Comparison of ENCODE assay signal across 8 cellular contexts in genomic region chrX:19886375-19886774, GRCh38. TPM values are rescaled to one million over a fixed set of nuclear protein-coding genes. Genes with fewer than 3 reads are reported as not detected.
DNase-seq lines count a peak whose midpoint lies in the region; ATAC-seq and TF ChIP-seq lines count a peak whose summit lies in the region.

No MANE protein-coding gene starts in this region.

- intact Hi-C loops in posterior cingulate gyrus (cut with DNase I) = loop anchor here (5.0 kb wide), 1 partner anchor 344 kb away; no protein-coding TSS in a partner anchor

- in situ Hi-C loops in astrocyte of the spinal cord (cut with HindIII; ENCODE audit: low sequenced_read_pairs) = no loop called here

- peaks cover 0 to 2% of the 10 kb centered on the region in 2 donors for H3K9me3 ChIP-seq in lung (ENCODE audit: control insufficient read depth in 2 of 2, insufficient read depth in 1 of 2, low read length in 1 of 2)
- peaks cover 0 to 5% (median 0%) of the 10 kb centered on the region in 4 donors for H3K9me3 ChIP-seq in upper lobe of left lung

- H3K4me1 ChIP-seq in lung (ENCODE audit: control insufficient read depth in 2 of 2, insufficient read depth in 2 of 2, low read length in 2 of 2) (peaks cover 4% of the 10 kb centered on the region in 2 donors), upper lobe of left lung (peaks cover 0 to 7% (median 0%) of the 10 kb centered on the region in 4 donors)

- no peak for TF ChIP-seq POLR2A in upper lobe of left lung (IDR thresholded peaks at IDR 0.05)

- no peaks in the 10 kb centered on the region for H3K9me3 Mint-ChIP-seq in activated naive CD4-positive, alpha-beta T cell treated with anti-CD3 and anti-CD28 coated beads, Interleukin-2, amount 50 U/mL, for 24 hours

- peaks cover 5% of the 10 kb centered on the region for H3K36me3 Mint-ChIP-seq in activated naive CD4-positive, alpha-beta T cell treated with anti-CD3 and anti-CD28 coated beads, Interleukin-2, amount 50 U/mL, for 24 hours

- H3K27me3 ChIP-seq in lung (ENCODE audit: control insufficient read depth, insufficient read depth) (no peaks in the 10 kb centered on the region), upper lobe of left lung (no peaks in the 10 kb centered on the region)

- no peaks in the 10 kb centered on the region for H3K27me3 Mint-ChIP-seq in activated naive CD4-positive, alpha-beta T cell treated with anti-CD3 and anti-CD28 coated beads, Interleukin-2, amount 50 U/mL, for 24 hours

- H3K27ac ChIP-seq in lung (ENCODE audit: low read depth in 1 of 2, low read length in 1 of 2) (no peak overlapping the region), upper lobe of left lung (peak overlapping the region; percentile 81 to 93 (median 82))

- peaks cover 60% of the 10 kb centered on the region for H3K4me1 Mint-ChIP-seq in activated naive CD4-positive, alpha-beta T cell treated with anti-CD3 and anti-CD28 coated beads, Interleukin-2, amount 50 U/mL, for 24 hours

- peak overlapping the region; percentile 74 for H3K27ac Mint-ChIP-seq in activated naive CD4-positive, alpha-beta T cell treated with anti-CD3 and anti-CD28 coated beads, Interleukin-2, amount 50 U/mL, for 24 hours

- WGBS in lung, 2 donors = 1 to 39% methylated on average over 4 to 12 of the region's 12 CpGs
- 52% methylated on average over 12 of the region's 12 CpGs; no CpG with 5 or more reads in 1 of the 2 donors for WGBS in upper lobe of left lung, 2 donors

- H3K4me3 Mint-ChIP-seq in activated naive CD4-positive, alpha-beta T cell treated with anti-CD3 and anti-CD28 coated beads, Interleukin-2, amount 50 U/mL, for 24 hours = peak overlapping the region; percentile 84

- no peak for TF ChIP-seq EP300 in upper lobe of left lung (IDR thresholded peaks at IDR 0.05)

- H3K36me3 ChIP-seq in lung (ENCODE audit: control insufficient read depth in 2 of 2, insufficient read depth in 2 of 2, low read length in 2 of 2) (no peaks in the 10 kb centered on the region), upper lobe of left lung (no peaks in the 10 kb centered on the region)

- no peak for DNase-seq in activated naive CD4-positive, alpha-beta T cell (lab: John Stamatoyannopoulos, UW)
- no peak for DNase-seq in astrocyte of the spinal cord (ENCODE audit: low read depth, low spot score)
- DNase-seq in lung (ENCODE audit: low spot score) = no peak
- no peak for DNase-seq in upper lobe of left lung
- no peak for DNase-seq in posterior cingulate gyrus
- no peak for DNase-seq in GM20000 (ENCODE audit: low spot score)
- no peak for DNase-seq in iPS-NIHi11 (ENCODE audit: low spot score)

- no peak for TF ChIP-seq CTCF in astrocyte of the spinal cord (IDR thresholded peaks at IDR 0.05; ENCODE audit: low read depth, low read length)
- TF ChIP-seq CTCF in lung (IDR thresholded peaks at IDR 0.05; ENCODE audit: control extremely low read depth, extremely low read depth) = no peak
- no peak for TF ChIP-seq CTCF in upper lobe of left lung (IDR thresholded peaks at IDR 0.05)
- TF ChIP-seq CTCF in GM20000 (IDR thresholded peaks at IDR 0.05; ENCODE audit: extremely low read depth, missing control alignments) = no peak

- peak overlapping the region; percentile 52 for H3K4me3 ChIP-seq in astrocyte of the spinal cord (ENCODE audit: low read depth, low read length)
- H3K4me3 ChIP-seq in lung = peak overlapping the region; percentile 42
- H3K4me3 ChIP-seq in upper lobe of left lung = peak overlapping the region in 3 of 4 donors; percentile 58 to 83 (median 72)

- ATAC-seq in lung (ENCODE audit: insufficient read depth, low FRiP score) = no peak
- no peak for ATAC-seq in upper lobe of left lung (ENCODE audit: low FRiP score in 2 of 2)

RNA-seq across cellular contexts. Expression of gene SH3KBP1, which starts 1.0 kb away (rescaled TPM):
- 10 to 100 TPM; 34.2 to 40.3 TPM for total RNA-seq in lung
- polyA plus RNA-seq in lung = 10 to 100 TPM; 15.4 to 27.2 TPM
- total RNA-seq in upper lobe of left lung = 10 to 100 TPM; 17.8 to 53.4 (median 41.8) TPM

Comparison
In these comparisons a context has a peak if more than half of its experiments do, and no peak if none do; other contexts are left out.
1. H3K27ac ChIP-seq: peak in upper lobe of left lung (4 of 4); none in lung (0 of 2).
2. Peak in every context shown above with its lines, with median percentiles within 50 percentile points of each other: H3K4me3 ChIP-seq.